ENCODE assay signal across 24 cellular contexts in the genomic region with DNA sequence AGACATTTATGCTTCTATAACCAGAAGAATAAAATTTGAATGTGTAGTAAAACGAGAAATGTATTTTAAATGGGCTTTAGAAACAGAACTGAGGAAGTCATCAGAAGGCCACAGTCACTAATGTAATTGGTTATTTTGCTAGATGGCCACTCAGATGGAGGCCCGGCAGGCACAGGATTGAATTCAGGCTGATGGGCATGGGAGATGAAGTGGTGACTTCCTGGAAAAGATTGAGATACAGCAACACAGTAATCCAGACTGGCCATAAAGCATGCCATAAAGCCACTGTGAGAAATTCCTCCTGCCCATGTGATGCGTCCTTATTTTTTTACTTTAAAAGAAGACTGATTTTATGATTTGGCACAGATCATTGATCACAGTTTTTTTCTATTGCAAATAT.
"Had no signal": no experiment of that assay in that cellular context is flagged by ENCODE, and none has a peak within 500 bp of the region (broad histone marks: within the 10 kb centered on the region; RNA-seq: fewer than 3 reads in every experiment).

No MANE protein-coding gene starts in this region.

- H3K4me1 ChIP-seq: stomach, suprapubic skin, testis, tibial nerve, transverse colon, upper lobe of left lung, upper lobe of right lung, uterus, vagina had no signal

- H3K9me3 ChIP-seq: stomach, suprapubic skin, testis, thoracic aorta, tibial artery, tibial nerve, transverse colon, upper lobe of left lung, upper lobe of right lung, uterus, vagina had no signal

- H3K36me3 ChIP-seq: stomach, suprapubic skin, thoracic aorta, tibial artery, tibial nerve, transverse colon, upper lobe of left lung, upper lobe of right lung, uterus, vagina had no signal

- ATAC-seq: stimulated activated effector memory CD8-positive, alpha-beta T cell treated with anti-CD3 and anti-CD28 coated beads, Interleukin-12 subunit alpha, Interleukin-12 subunit beta, amount 100 ng/mL, for 72 hours; stimulated activated memory B cell treated with anti-CD40 and anti-IgM and Interleukin-4, amounts not matched to agents 10 μg/mL and 1 μg/mL and 100 μg/mL, for 72 hours; stimulated activated naive B cell treated with anti-CD40 and anti-IgM and Interleukin-4, amounts not matched to agents 10 μg/mL and 1 μg/mL and 100 μg/mL, for 72 hours; stimulated activated naive CD8-positive, alpha-beta T cell treated with anti-CD3 and anti-CD28 coated beads, Interleukin-15, amount 100 ng/mL, for 72 hours; stimulated activated naive CD8-positive, alpha-beta T cell treated with anti-CD3 and anti-CD28 coated beads, Interleukin-15, Interleukin-2, amounts not matched to agents 100 U/mL and 50 U/mL, for 24 hours; upper lobe of right lung had no signal

- H3K27me3 ChIP-seq: stomach, suprapubic skin, testis, tibial artery, tibial nerve, transverse colon, upper lobe of left lung, upper lobe of right lung, uterus, vagina had no signal

- H3K4me3 ChIP-seq: stomach, suprapubic skin, testis, thoracic aorta, tibial artery, tibial nerve, transverse colon, upper lobe of left lung, upper lobe of right lung, uterus, vagina had no signal

- DNase-seq: stimulated activated CD4-positive, alpha-beta T cell treated with anti-CD3 and anti-CD28 coated beads, Interleukin-2, amount 100 ng/mL, for 48 hours; stimulated activated CD4-positive, alpha-beta T cell treated with anti-CD3 and anti-CD28 coated beads, Interleukin-4, amount 100 ng/mL, for 1 hour; stimulated activated CD4-positive, alpha-beta T cell treated with anti-CD3 and anti-CD28 coated beads, Interleukin-4, amount 100 ng/mL, for 24 hours; stimulated activated CD4-positive, alpha-beta T cell treated with anti-CD3 and anti-CD28 coated beads, Interleukin-4, amount 100 ng/mL, for 4 hours; stimulated activated CD8-positive, alpha-beta memory T cell treated with anti-CD3 and anti-CD28 coated beads, Interleukin-4, amount 100 ng/mL, for 48 hours; stimulated activated naive B cell treated with anti-CD40 and anti-IgM and Interleukin-4, amounts not matched to agents 10 μg/mL and 1 μg/mL and 100 μg/mL, for 72 hours; stimulated activated naive CD4-positive, alpha-beta T cell; stimulated activated naive CD4-positive, alpha-beta T cell treated with Interleukin-2 at 50 U/mL for 16 hours; stimulated activated naive CD8-positive, alpha-beta T cell treated with anti-CD3 and anti-CD28 coated beads, Interleukin-15, amount 100 ng/mL, for 72 hours; stimulated activated naive CD8-positive, alpha-beta T cell treated with anti-CD3 and anti-CD28 coated beads, Interleukin-15, Interleukin-2, amounts not matched to agents 100 U/mL and 50 U/mL, for 24 hours; stomach; substantia nigra; tibial artery; transverse colon; upper lobe of left lung; upper lobe of right lung; uterus had no signal

- H3K27ac ChIP-seq: stomach, suprapubic skin, testis, thoracic aorta, tibial artery, tibial nerve, transverse colon, upper lobe of left lung, upper lobe of right lung, uterus, vagina had no signal
